8 cellular contexts compared by ENCODE assay signal in genomic region chr12:23083267-23083666, GRCh38.
DNase-seq lines count a peak whose midpoint lies in the region; ATAC-seq, FAIRE-seq and TF ChIP-seq lines count a peak whose summit lies in the region.

No MANE protein-coding gene starts in this region.

- TF ChIP-seq POLR2A in vagina (IDR thresholded peaks at IDR 0.05), result no peak

- TF ChIP-seq CTCF in foreskin keratinocyte (conservative IDR thresholded peaks at IDR 0.05), result no peak
- TF ChIP-seq CTCF in vagina (IDR thresholded peaks at IDR 0.05), result no peak

- peak; percentile 81 for ATAC-seq in GM18498 (IDR thresholded peaks at IDR 0.05; ENCODE audit: unreplicated experiment)
- ATAC-seq in HG02610 (IDR thresholded peaks at IDR 0.05; ENCODE audit: unreplicated experiment), result peak; percentile 94
- ATAC-seq in foreskin keratinocyte, result peak; percentile 75

- H3K27me3 ChIP-seq in foreskin keratinocyte, result no peaks in the 10 kb centered on the region
- no peaks in the 10 kb centered on the region for H3K27me3 ChIP-seq in H7 (ENCODE audit: control insufficient read depth, insufficient read depth, low read length)
- no peaks in the 10 kb centered on the region for H3K27me3 ChIP-seq in vagina

- H3K4me1 ChIP-seq in foreskin keratinocyte (peaks cover 23% of the 10 kb centered on the region), vagina (no peaks in the 10 kb centered on the region)

- H3K27ac ChIP-seq in foreskin keratinocyte (no peak overlapping the region), vagina (no peak overlapping the region)

- intact Hi-C loops in vagina (cut with DNase I), result no loop called here

- H3K4me3 ChIP-seq in H7 (ENCODE audit: insufficient read depth, low read depth, low read length) (no peak overlapping the region), vagina (no peak overlapping the region)

- H3K36me3 ChIP-seq in H7 (replicated peaks; ENCODE audit: control insufficient read depth, insufficient read depth, low read length), result no peaks in the 10 kb centered on the region
- H3K36me3 ChIP-seq in vagina, result no peaks in the 10 kb centered on the region

- DNase-seq in NCI-H2196 treated with DMSO at 0.1 percent for 48 hours (lab: John Stamatoyannopoulos, UW; ENCODE audit: unreplicated experiment) (peak; percentile 49), foreskin keratinocyte (peak; percentile 89 to 93), H7 (no peak), vagina (ENCODE audit: extremely low spot score in 2 of 2) (no peak), NCI-H774 (lab: John Stamatoyannopoulos, UW) (no peak), HTR-8/SVneo (ENCODE audit: insufficient read length, low spot score) (no peak)

- H3K9me3 ChIP-seq in vagina, result no peaks in the 10 kb centered on the region

- no peak for FAIRE-seq in HTR-8/SVneo (lab: Jason Lieb, UNC)

Comparison
In these comparisons a context has a peak if more than half of its experiments do, and no peak if none do; other contexts are left out.
1. DNase-seq: peak in NCI-H2196 treated with DMSO at 0.1 percent for 48 hours (single experiment) and foreskin keratinocyte (2 of 2); none in H7 (single experiment), vagina (0 of 2), NCI-H774 (single experiment) and HTR-8/SVneo (single experiment).
2. Peak in every context shown above with its lines, with median percentiles within 50 percentile points of each other: ATAC-seq.